Comparison of ENCODE assay signal across 24 cellular contexts in genomic region chr4:71140563-71140962, GRCh38.
"Had no signal": no experiment of that assay in that cellular context is flagged by ENCODE, and none has a peak within 500 bp of the region (broad histone marks: within the 10 kb centered on the region; RNA-seq: fewer than 3 reads in every experiment).

No MANE protein-coding gene starts in this region.

- H3K36me3 ChIP-seq: stomach, suprapubic skin, thoracic aorta, thyroid gland, tibial artery, tibial nerve, transverse colon, upper lobe of left lung, upper lobe of right lung, uterus, vagina had no signal

- H3K27me3 ChIP-seq: stomach, suprapubic skin, testis, thyroid gland, tibial artery, tibial nerve, transverse colon, upper lobe of left lung, upper lobe of right lung, uterus, vagina had no signal

- H3K4me1 ChIP-seq: stomach, suprapubic skin, testis, tibial artery, tibial nerve, transverse colon, upper lobe of left lung, upper lobe of right lung, uterus, vagina had no signal

- H3K9me3 ChIP-seq: stomach, suprapubic skin, testis, thoracic aorta, thyroid gland, tibial artery, tibial nerve, transverse colon, upper lobe of left lung, upper lobe of right lung, uterus, vagina had no signal

- H3K27ac ChIP-seq: stomach, suprapubic skin, testis, thoracic aorta, thyroid gland, tibial artery, tibial nerve, transverse colon, upper lobe of left lung, upper lobe of right lung, uterus, vagina had no signal

- H3K4me3 ChIP-seq: stomach, suprapubic skin, testis, thoracic aorta, thyroid gland, tibial artery, tibial nerve, transverse colon, upper lobe of left lung, upper lobe of right lung, uterus, vagina had no signal

- DNase-seq: stimulated activated CD4-positive, alpha-beta T cell treated with anti-CD3 and anti-CD28 coated beads, Interleukin-2, amount 100 ng/mL, for 48 hours; stimulated activated CD4-positive, alpha-beta T cell treated with anti-CD3 and anti-CD28 coated beads, Interleukin-4, amount 100 ng/mL, for 1 hour; stimulated activated CD4-positive, alpha-beta T cell treated with anti-CD3 and anti-CD28 coated beads, Interleukin-4, amount 100 ng/mL, for 24 hours; stimulated activated CD4-positive, alpha-beta T cell treated with anti-CD3 and anti-CD28 coated beads, Interleukin-4, amount 100 ng/mL, for 4 hours; stimulated activated CD8-positive, alpha-beta memory T cell treated with anti-CD3 and anti-CD28 coated beads, Interleukin-4, amount 100 ng/mL, for 48 hours; stimulated activated naive B cell treated with anti-CD40 and anti-IgM and Interleukin-4, amounts not matched to agents 10 μg/mL and 1 μg/mL and 100 μg/mL, for 72 hours; stimulated activated naive CD4-positive, alpha-beta T cell; stimulated activated naive CD4-positive, alpha-beta T cell treated with Interleukin-2 at 50 U/mL for 16 hours; stimulated activated naive CD8-positive, alpha-beta T cell treated with anti-CD3 and anti-CD28 coated beads, Interleukin-15, amount 100 ng/mL, for 72 hours; stimulated activated naive CD8-positive, alpha-beta T cell treated with anti-CD3 and anti-CD28 coated beads, Interleukin-15, Interleukin-2, amounts not matched to agents 100 U/mL and 50 U/mL, for 24 hours; stomach; substantia nigra; testis; thyroid gland; tibial artery; transverse colon; trophoblast cell; upper lobe of left lung; upper lobe of right lung; uterus had no signal
